8 cellular contexts compared by ENCODE assay signal in the genomic region with DNA sequence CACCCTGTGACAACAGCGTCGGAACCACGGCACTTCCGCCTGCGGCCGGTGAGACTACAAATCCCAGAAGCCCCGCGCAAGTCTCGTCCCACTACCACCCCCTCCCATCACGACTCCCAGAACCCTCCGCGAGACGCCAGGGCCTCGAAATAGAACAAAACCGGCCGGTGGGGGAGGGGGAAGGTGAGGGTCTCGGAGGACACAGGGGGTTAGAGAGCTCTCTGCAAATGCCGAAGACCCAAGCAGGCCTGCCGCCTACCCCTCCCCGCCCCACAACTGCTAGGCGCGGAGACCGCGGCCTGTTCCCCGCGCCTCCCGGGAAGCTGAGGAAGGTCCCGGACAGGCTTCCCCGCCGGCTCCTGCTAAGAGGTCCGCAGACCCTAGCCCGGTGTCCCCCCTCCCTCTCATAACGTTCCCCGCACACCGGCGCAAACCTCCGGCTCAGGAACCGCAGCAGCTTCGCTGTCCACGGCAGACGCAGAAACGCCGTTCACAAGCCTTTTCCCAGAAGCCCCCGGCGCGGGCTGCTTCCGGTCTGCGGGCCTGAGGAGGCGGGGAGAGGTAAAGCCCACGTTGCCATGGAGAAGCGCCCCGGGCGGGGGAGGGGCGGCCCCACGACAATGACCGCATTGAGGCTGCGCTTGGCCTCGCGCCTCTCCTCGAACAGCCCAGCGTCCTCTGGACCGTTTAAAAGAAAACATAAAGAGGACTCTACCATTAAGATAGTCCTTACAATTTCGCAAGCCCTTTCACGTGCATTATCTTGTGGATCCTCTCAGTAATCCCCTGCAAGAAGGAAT. TPM values are rescaled to one million over a fixed set of nuclear protein-coding genes. Genes with fewer than 3 reads are reported as not detected.
A peak's percentile ranks its signal among the peaks of the same experiment; 100 is the strongest.
DNase-seq lines count a peak whose midpoint lies in the region; ATAC-seq and TF ChIP-seq lines count a peak whose summit lies in the region.

A gene (minus strand): TSS at position 485 of the 800 bp plus-strand sequence. CDS start 3,770 bp downstream, outside the sequence.

- 0 to 1% (median 0%) methylated on average over 44 to 64 of the region's 64 CpGs for WGBS in spleen, 5 donors

- H3K27me3 Mint-ChIP-seq in activated B cell treated with CpG ODN at 0.5 μM for 24 hours: no peaks in the 10 kb centered on the region

- peak within 1 kb of the TSS; percentile 98 for H3K4me3 Mint-ChIP-seq in activated B cell treated with CpG ODN at 0.5 μM for 24 hours

- H3K4me1 ChIP-seq in spleen: peaks cover 20 to 65% (median 59%) of the 10 kb centered on the region in 6 donors

- POLR2A ChIA-PET in activated B cell treated with CpG ODN at 0.5 μM for 24 hours (lab: Charles Lee): interaction anchor here (0.8 to 3.8 kb wide), 14 partner anchors 11 to 786 kb away, joined by 3 to 47 read pairs (median 8); a partner anchor contains a TSS

- ATAC-seq in HG03196 (IDR thresholded peaks at IDR 0.05; ENCODE audit: unreplicated experiment): peak; percentile 89
- ATAC-seq in activated B cell treated with CpG ODN at 0.5 μM for 24 hours (ENCODE audit: low read depth): peak; percentile 83

- peaks cover 33% of the 10 kb centered on the region for H3K36me3 Mint-ChIP-seq in activated B cell treated with CpG ODN at 0.5 μM for 24 hours (ENCODE audit: low read depth)

- no peak for TF ChIP-seq CTCF in activated B cell treated with CpG ODN at 0.5 μM for 24 hours (IDR thresholded peaks at IDR 0.05)
- peak in 2 of 11 experiments; percentile 3 to 4 for TF ChIP-seq CTCF in spleen (IDR thresholded peaks at IDR 0.05 in 8 of 11, conservative IDR thresholded peaks at IDR 0.05 in 3 of 11)

- no peaks in the 10 kb centered on the region for H3K27me3 ChIP-seq in spleen (replicated peaks in 1 of 7)

- intact Hi-C loops in activated B cell treated with CpG ODN at 0.5 μM for 24 hours (cut with micrococcal nuclease): loop anchor here (1.0 to 2.0 kb wide), 13 partner anchors 11 to 1485 kb away; a partner anchor contains a TSS
- intact Hi-C loops in spleen (cut with DNase I; ENCODE audit: low total_unique reads): loop anchor here (5.0 kb wide), 2 partner anchors 52 to 102 kb away; a partner anchor contains a TSS

- TF ChIP-seq POLR2A in GM18951 (IDR thresholded peaks at IDR 0.05; ENCODE audit: extremely low read depth, insufficient read depth, insufficient read length) (peak; percentile 83), spleen (IDR thresholded peaks at IDR 0.05) (peak; percentile 45 to 75 (median 59))

- CTCF ChIA-PET in activated B cell treated with CpG ODN at 0.5 μM for 24 hours (lab: Charles Lee): interaction anchor here (1.0 to 3.2 kb wide), 3 partner anchors 10 to 113 kb away, joined by 4 to 24 read pairs (median 5); no protein-coding TSS in a partner anchor

- DNase-seq in AG08395 (ENCODE audit: low spot score) (peak; percentile 98), NCI-H345 (lab: John Stamatoyannopoulos, UW) (peak; percentile 98), activated B cell treated with CpG ODN at 0.5 μM for 24 hours (peak; percentile 92), caudate nucleus (lab: John Stamatoyannopoulos, UW) (peak; percentile 55 to 97 (median 92)), inferior parietal cortex (ENCODE audit: extremely low spot score) (peak; percentile 96), spleen (peak; percentile 99)

- peaks cover 59% of the 10 kb centered on the region for H3K4me1 Mint-ChIP-seq in activated B cell treated with CpG ODN at 0.5 μM for 24 hours

- H3K36me3 ChIP-seq in spleen: peaks cover 0 to 33% (median 19%) of the 10 kb centered on the region in 6 donors

- no peaks in the 10 kb centered on the region for H3K9me3 ChIP-seq in spleen

- peak within 1 kb of the TSS; percentile 95 for H3K27ac ChIP-seq in caudate nucleus (ENCODE audit: low read depth, low read length)
- peak within 1 kb of the TSS; percentile 98 to 99 (median 99) for H3K27ac ChIP-seq in spleen

- H3K9me3 Mint-ChIP-seq in activated B cell treated with CpG ODN at 0.5 μM for 24 hours: no peaks in the 10 kb centered on the region

- in situ Hi-C loops in GM18951 (cut with MboI; ENCODE audit: low sequenced_read_pairs, unreplicated experiment): no loop called here

- H3K4me3 ChIP-seq in spleen: peak within 1 kb of the TSS; percentile 71 to 91 (median 84)

- H3K27ac Mint-ChIP-seq in activated B cell treated with CpG ODN at 0.5 μM for 24 hours: peak within 1 kb of the TSS; percentile 96

RNA-seq across cellular contexts. Expression of the gene that starts here (rescaled TPM):
- 72.5 and 75.8 TPM in 2 replicates for total RNA-seq in activated B cell treated with CpG ODN at 0.5 μM for 24 hours
- 10 to 100 TPM; 48.9 to 64.3 (median 53.7) TPM for total RNA-seq in spleen
- polyA plus RNA-seq in spleen: 10 to 100 TPM; 13.4 to 19.7 (median 14.4) TPM

Comparison
In these comparisons a context has a peak if more than half of its experiments do, and no peak if none do; other contexts are left out.
1. Peak in every context shown above with its lines: DNase-seq, ATAC-seq, H3K4me3 ChIP-seq and H3K27ac ChIP-seq.